Comparison of ENCODE assay signal across 8 cellular contexts in the genomic region with DNA sequence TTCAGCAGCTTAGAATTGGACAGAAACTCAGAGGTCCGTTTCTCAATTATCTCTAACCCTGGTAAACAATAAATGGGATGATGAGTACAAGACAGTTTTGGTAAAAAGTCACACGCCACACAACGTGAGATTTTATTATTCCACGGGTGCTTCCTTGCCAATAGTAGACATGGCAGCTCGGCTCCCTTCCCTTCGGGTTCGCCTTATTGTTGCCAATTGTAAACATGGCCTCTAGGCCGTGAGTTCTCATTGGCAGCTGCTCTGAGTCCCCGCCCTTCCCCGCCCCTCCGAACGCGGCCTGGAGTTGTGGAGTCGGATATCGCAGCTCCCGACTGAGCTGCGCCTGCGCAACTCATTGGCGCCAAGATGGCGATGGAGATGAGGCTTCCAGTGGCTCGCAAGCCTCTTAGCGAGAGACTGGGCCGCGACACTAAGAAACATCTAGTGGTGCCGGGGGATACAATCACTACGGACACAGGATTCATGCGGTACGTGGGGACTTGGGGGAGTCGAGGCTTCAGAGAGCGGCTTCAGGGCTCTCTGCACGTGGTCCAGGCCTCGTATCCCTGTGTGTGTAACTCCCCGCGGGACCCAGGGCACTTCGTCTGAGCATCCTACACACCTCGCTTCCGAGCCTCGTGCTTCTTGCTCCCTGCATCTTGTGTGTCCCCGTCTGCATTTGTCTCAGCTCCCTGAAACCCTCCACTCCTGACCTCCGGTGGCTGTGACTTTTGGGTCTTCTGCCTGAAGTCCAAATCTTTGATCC. TPM values are rescaled to one million over a fixed set of nuclear protein-coding genes. Genes with fewer than 3 reads are reported as not detected.
A peak's percentile ranks its signal among the peaks of the same experiment; 100 is the strongest.
DNase-seq lines count a peak whose midpoint lies in the region; ATAC-seq, FAIRE-seq and TF ChIP-seq lines count a peak whose summit lies in the region.

A gene with protein sequence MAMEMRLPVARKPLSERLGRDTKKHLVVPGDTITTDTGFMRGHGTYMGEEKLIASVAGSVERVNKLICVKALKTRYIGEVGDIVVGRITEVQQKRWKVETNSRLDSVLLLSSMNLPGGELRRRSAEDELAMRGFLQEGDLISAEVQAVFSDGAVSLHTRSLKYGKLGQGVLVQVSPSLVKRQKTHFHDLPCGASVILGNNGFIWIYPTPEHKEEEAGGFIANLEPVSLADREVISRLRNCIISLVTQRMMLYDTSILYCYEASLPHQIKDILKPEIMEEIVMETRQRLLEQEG (plus strand): TSS at position 355 of the 766 bp plus-strand sequence. CDS start 12 bp downstream, at position 367.

- H3K9me3 ChIP-seq in DND-41 (ENCODE audit: insufficient read depth, low read length, severe bottlenecking) (no peaks in the 10 kb centered on the region), Karpas-422 (ENCODE audit: low read length) (no peaks in the 10 kb centered on the region), esophagus muscularis mucosa (no peaks in the 10 kb centered on the region)

- H3K27ac ChIP-seq in DND-41 (ENCODE audit: low read length) (peak within 1 kb of the TSS; percentile 77), Karpas-422 (ENCODE audit: low read length) (peak within 1 kb of the TSS; percentile 58), esophagus muscularis mucosa (replicated peaks in 1 of 4) (peak within 1 kb of the TSS; percentile 66 to 77 (median 70))

- H3K36me3 Mint-ChIP-seq in activated T-cell treated with anti-CD3 and anti-CD28 coated beads, Interleukin-2, amount 50 U/mL, for 72 hours (ENCODE audit: insufficient read depth in 2 of 2), result peaks cover 19 to 28% of the 10 kb centered on the region in 2 donors

- peak; percentile 98 for DNase-seq in DND-41
- DNase-seq in Karpas-422, result peak; percentile 99
- peak; percentile 93 for DNase-seq in RCC 7860 (ENCODE audit: low spot score)
- peak; percentile 89 to 94 for DNase-seq in activated T-cell treated with anti-CD3 and anti-CD28 coated beads, Interleukin-2, amount 50 U/mL, for 72 hours
- DNase-seq in esophagus muscularis mucosa (ENCODE audit: extremely low spot score), result peak; percentile 99
- DNase-seq in myocyte (ENCODE audit: low read depth), result peak; percentile 99
- DNase-seq in stimulated activated CD8-positive, alpha-beta memory T cell treated with anti-CD3 and anti-CD28 coated beads, Interleukin-7, amount 100 ng/mL, for 4 hours (ENCODE audit: low read depth in 2 of 2), result peak; percentile 97 to 98

- no peaks in the 10 kb centered on the region for H3K9me3 Mint-ChIP-seq in activated T-cell treated with anti-CD3 and anti-CD28 coated beads, Interleukin-2, amount 50 U/mL, for 72 hours

- no peak for TF ChIP-seq EP300 in esophagus muscularis mucosa (IDR thresholded peaks at IDR 0.05)

- peaks cover 47% of the 10 kb centered on the region for H3K79me2 ChIP-seq in DND-41 (ENCODE audit: insufficient read depth, low read length)
- H3K79me2 ChIP-seq in Karpas-422 (ENCODE audit: low read length), result peaks cover 43% of the 10 kb centered on the region

- ATAC-seq in DND-41 (ENCODE audit: insufficient read depth, low read depth), result peak; percentile 99
- peak; percentile 91 for ATAC-seq in GM21825 (IDR thresholded peaks at IDR 0.05; ENCODE audit: unreplicated experiment)
- ATAC-seq in activated T-cell treated with anti-CD3 and anti-CD28 coated beads, Interleukin-2, amount 50 U/mL, for 72 hours (replicated peaks in 1 of 2), result peak; percentile 99 to 100

- no peaks in the 10 kb centered on the region for H3K27me3 Mint-ChIP-seq in activated T-cell treated with anti-CD3 and anti-CD28 coated beads, Interleukin-2, amount 50 U/mL, for 72 hours (ENCODE audit: low read depth)

- H3K4me3 ChIP-seq in DND-41 (ENCODE audit: low read depth in 1 of 2, low read length in 2 of 2), result peak within 1 kb of the TSS; percentile 46 to 85
- peak within 1 kb of the TSS; percentile 84 for H3K4me3 ChIP-seq in Karpas-422 (ENCODE audit: low read length)
- peak within 1 kb of the TSS; percentile 72 to 84 (median 76) for H3K4me3 ChIP-seq in esophagus muscularis mucosa

- TF ChIP-seq CTCF in DND-41 (IDR thresholded peaks at IDR 0.05; ENCODE audit: borderline replicate concordance, extremely low read depth, low read length, poor library complexity, severe bottlenecking) (no peak), esophagus muscularis mucosa (IDR thresholded peaks at IDR 0.05) (peak in 1 of 3 experiments; percentile 28)

- H3K4me2 ChIP-seq in DND-41 (ENCODE audit: insufficient read depth, low read length) (peak within 1 kb of the TSS; percentile 71), Karpas-422 (ENCODE audit: low read depth, low read length, poor library complexity, severe bottlenecking) (peak within 1 kb of the TSS; percentile 87)

- H3K4me1 Mint-ChIP-seq in activated T-cell treated with anti-CD3 and anti-CD28 coated beads, Interleukin-2, amount 50 U/mL, for 72 hours (ENCODE audit: low read depth), result peaks cover 48% of the 10 kb centered on the region

- H3K4me3 Mint-ChIP-seq in activated T-cell treated with anti-CD3 and anti-CD28 coated beads, Interleukin-2, amount 50 U/mL, for 72 hours, result peak within 1 kb of the TSS; percentile 94 to 99

- no peaks in the 10 kb centered on the region for H3K9me2 ChIP-seq in Karpas-422 (replicated peaks; ENCODE audit: insufficient read depth, low read length)

- H4K20me1 ChIP-seq in DND-41 (ENCODE audit: insufficient read depth, low read length) (peaks cover 25% of the 10 kb centered on the region; the same call in 1 of the 2 replicates), Karpas-422 (ENCODE audit: insufficient read depth, low read depth, low read length) (peaks cover 21% of the 10 kb centered on the region)

- H3K36me3 ChIP-seq in DND-41 (ENCODE audit: insufficient read depth, low read length) (peaks cover 36% of the 10 kb centered on the region), Karpas-422 (ENCODE audit: insufficient read depth, low read length) (peaks cover 33% of the 10 kb centered on the region), esophagus muscularis mucosa (peaks cover 10 to 36% (median 33%) of the 10 kb centered on the region in 4 donors)

- H2AFZ ChIP-seq in DND-41 (ENCODE audit: low read depth, low read length) (peak within 1 kb of the TSS; percentile 95), Karpas-422 (ENCODE audit: low read length) (peak within 1 kb of the TSS; percentile 98)

- WGBS in esophagus muscularis mucosa, result 0% methylated on average over 36 of the region's 40 CpGs

- peak within 1 kb of the TSS; percentile 97 for H3K27ac Mint-ChIP-seq in activated T-cell treated with anti-CD3 and anti-CD28 coated beads, Interleukin-2, amount 50 U/mL, for 72 hours

- intact Hi-C loops in esophagus muscularis mucosa (cut with DNase I), result no loop called here

- H3K9ac ChIP-seq in DND-41 (ENCODE audit: low read depth, low read length), result peak within 1 kb of the TSS; percentile 73
- peak within 1 kb of the TSS; percentile 89 for H3K9ac ChIP-seq in Karpas-422 (ENCODE audit: low read length)

- H3K4me1 ChIP-seq in DND-41 (ENCODE audit: insufficient read depth, low read length) (peaks cover 35% of the 10 kb centered on the region), Karpas-422 (ENCODE audit: low read length) (peaks cover 30% of the 10 kb centered on the region), esophagus muscularis mucosa (peaks cover 15 to 45% (median 36%) of the 10 kb centered on the region in 4 donors)

- TF ChIP-seq POLR2A in esophagus muscularis mucosa (IDR thresholded peaks at IDR 0.05; ENCODE audit: low read depth), result no peak

- peak; percentile 47 for FAIRE-seq in RCC 7860 (lab: Jason Lieb, UNC)

- no peaks in the 10 kb centered on the region for H3K27me3 ChIP-seq in DND-41 (ENCODE audit: insufficient read depth, low read length, poor library complexity)
- H3K27me3 ChIP-seq in Karpas-422 (ENCODE audit: low read length), result no peaks in the 10 kb centered on the region
- H3K27me3 ChIP-seq in esophagus muscularis mucosa, result no peaks in the 10 kb centered on the region

RNA-seq across cellular contexts. Expression of the gene that starts here (rescaled TPM):
- total RNA-seq in Karpas-422 (2014; rRNA removed; shearing (Covaris generic); ENCODE audit: low replicate concordance), result 14.6 and 20.6 TPM in 2 replicates
- 10 to 100 TPM; 43.7 to 55.0 TPM for total RNA-seq in activated T-cell treated with anti-CD3 and anti-CD28 coated beads, Interleukin-2, amount 50 U/mL, for 72 hours
- total RNA-seq in esophagus muscularis mucosa (10 to 100 TPM; 12.7 to 21.6 (median 19.7) TPM), myocyte (17.4 and 21.4 TPM in 2 replicates)
- 13.7 TPM for polyA plus RNA-seq in myocyte (2012)

Comparison
In these comparisons a context has a peak if more than half of its experiments do, and no peak if none do; other contexts are left out.
1. Peak in every context shown above with its lines: DNase-seq, ATAC-seq, H3K4me3 ChIP-seq and H3K27ac ChIP-seq.